23 cellular contexts compared by ENCODE assay signal in genomic region chr4:137387924-137388323, GRCh38.
A peak's percentile ranks its signal among the peaks of the same experiment; 100 is the strongest.
DNase-seq lines count a peak whose midpoint lies in the region; ATAC-seq, FAIRE-seq and TF ChIP-seq lines count a peak whose summit lies in the region.
"Had no signal": no experiment of that assay in that cellular context is flagged by ENCODE, and none has a peak within 500 bp of the region (broad histone marks: within the 10 kb centered on the region; RNA-seq: fewer than 3 reads in every experiment).

No MANE protein-coding gene starts in this region.

- H2AFZ ChIP-seq in astrocyte (ENCODE audit: low read depth, low read length), result no peak overlapping the region
- peak overlapping the region; percentile 4 for H2AFZ ChIP-seq in smooth muscle cell (ENCODE audit: low read depth)
- H2AFZ ChIP-seq: hepatocyte had no signal

- H3K9me3 ChIP-seq in astrocyte (ENCODE audit: insufficient read depth, low read depth, low read length) (no peaks in the 10 kb centered on the region), smooth muscle cell (replicated peaks; ENCODE audit: low read depth) (no peaks in the 10 kb centered on the region)
- H3K9me3 ChIP-seq: BLaER1 had no signal

- FAIRE-seq in astrocyte (lab: Jason Lieb, UNC), result no peak

- ATAC-seq in activated naive CD4-positive, alpha-beta T cell treated with anti-CD3 and anti-CD28 coated beads, Interleukin-2, amount 50 U/mL, for 72 hours, result no peak
- ATAC-seq in foreskin keratinocyte, result no peak
- ATAC-seq: naive thymus-derived CD4-positive, alpha-beta T cell had no signal

- DNase-seq in ELR (ENCODE audit: low read depth) (peak; percentile 52), astrocyte (ENCODE audit: low read depth) (peak; percentile 78), fibroblast of the aortic adventitia (ENCODE audit: low read depth) (peak; percentile 89), smooth muscle cell (lab: John Stamatoyannopoulos, UW; ENCODE audit: unreplicated experiment) (no peak), amygdala (lab: John Stamatoyannopoulos, UW) (no peak), foreskin keratinocyte (no peak)
- no peak for DNase-seq in activated naive CD4-positive, alpha-beta T cell treated with anti-CD3 and anti-CD28 coated beads, Interleukin-2, amount 50 U/mL, for 72 hours (ENCODE audit: low spot score in 2 of 2)
- DNase-seq: activated CD4-positive, alpha-beta T cell treated with anti-CD3 and anti-CD28 coated beads, Interleukin-2, amount 10 ng/mL, durations not matched to agents 7 days and 5 days; activated CD8-positive, alpha-beta memory T cell treated with anti-CD3 and anti-CD28 coated beads, Interleukin-2, amount 50 U/mL, for 4 hours; activated effector memory CD4-positive, alpha-beta T cell treated with anti-CD3 and anti-CD28 coated beads, Interleukin-2, amount 50 U/mL, for 16 hours; amniotic stem cell; DMS 273 treated with DMSO at 0.1 percent for 48 hours; mammary epithelial cell; MM.1S; naive thymus-derived CD4-positive, alpha-beta T cell; NCI-H345; RPMI8226; stimulated activated CD4-positive, alpha-beta T cell treated with anti-CD3 and anti-CD28 coated beads, Interleukin-4, amount 100 ng/mL, for 24 hours had no signal

- no peak overlapping the region for H3K9ac ChIP-seq in astrocyte (ENCODE audit: low read length)
- no peak overlapping the region for H3K9ac ChIP-seq in smooth muscle cell (ENCODE audit: low read depth)
- H3K9ac ChIP-seq: BLaER1 had no signal

- H3K4me3 Mint-ChIP-seq in astrocyte (ENCODE audit: unreplicated experiment), result no peak overlapping the region
- H3K4me3 Mint-ChIP-seq: activated CD4-positive, alpha-beta T cell treated with anti-CD3 and anti-CD28 coated beads, Interleukin-2, amount 10 ng/mL, durations not matched to agents 7 days and 5 days; naive thymus-derived CD4-positive, alpha-beta T cell had no signal

- no peaks in the 10 kb centered on the region for H3K27me3 ChIP-seq in astrocyte (ENCODE audit: insufficient read depth, low read length)
- no peaks in the 10 kb centered on the region for H3K27me3 ChIP-seq in smooth muscle cell (ENCODE audit: low read depth)
- H3K27me3 ChIP-seq in foreskin keratinocyte, result no peaks in the 10 kb centered on the region
- H3K27me3 ChIP-seq: BLaER1, hepatocyte had no signal

- H3K4me2 ChIP-seq in astrocyte (ENCODE audit: low read length) (peak overlapping the region; percentile 39), smooth muscle cell (peak overlapping the region; percentile 36)
- H3K4me2 ChIP-seq: BLaER1, hepatocyte had no signal

- H3K4me1 ChIP-seq in astrocyte (ENCODE audit: insufficient read depth, low read length) (no peaks in the 10 kb centered on the region), smooth muscle cell (ENCODE audit: low read depth) (no peaks in the 10 kb centered on the region), foreskin keratinocyte (no peaks in the 10 kb centered on the region)
- H3K4me1 ChIP-seq: BLaER1 had no signal

- H4K20me1 ChIP-seq in astrocyte (ENCODE audit: insufficient read depth, low read length) (no peaks in the 10 kb centered on the region), smooth muscle cell (ENCODE audit: low read depth) (no peaks in the 10 kb centered on the region)
- H4K20me1 ChIP-seq: BLaER1 had no signal

- no peaks in the 10 kb centered on the region for H3K27me3 Mint-ChIP-seq in astrocyte (ENCODE audit: low read depth, unreplicated experiment)
- H3K27me3 Mint-ChIP-seq: activated CD4-positive, alpha-beta T cell treated with anti-CD3 and anti-CD28 coated beads, Interleukin-2, amount 10 ng/mL, durations not matched to agents 7 days and 5 days; naive thymus-derived CD4-positive, alpha-beta T cell had no signal

- TF ChIP-seq CTCF in astrocyte (IDR thresholded peaks at IDR 0.05; ENCODE audit: insufficient read depth, low read depth, low read length) (no peak), fibroblast of the aortic adventitia (IDR thresholded peaks at IDR 0.05; ENCODE audit: insufficient read depth, low read length) (no peak), smooth muscle cell (IDR thresholded peaks at IDR 0.05; ENCODE audit: borderline replicate concordance, insufficient read depth, poor library complexity, severe bottlenecking) (no peak), foreskin keratinocyte (conservative IDR thresholded peaks at IDR 0.05) (no peak)

- H3K36me3 ChIP-seq in astrocyte (ENCODE audit: insufficient read depth, low read length) (no peaks in the 10 kb centered on the region), smooth muscle cell (ENCODE audit: low read depth) (no peaks in the 10 kb centered on the region)
- H3K36me3 ChIP-seq: BLaER1 had no signal

- no peak overlapping the region for H3K27ac Mint-ChIP-seq in astrocyte (ENCODE audit: unreplicated experiment)
- H3K27ac Mint-ChIP-seq in activated naive CD4-positive, alpha-beta T cell treated with anti-CD3 and anti-CD28 coated beads, Interleukin-2, amount 50 U/mL, for 72 hours, result no peak overlapping the region
- H3K27ac Mint-ChIP-seq: activated CD4-positive, alpha-beta T cell treated with anti-CD3 and anti-CD28 coated beads, Interleukin-2, amount 10 ng/mL, durations not matched to agents 7 days and 5 days; naive thymus-derived CD4-positive, alpha-beta T cell had no signal

- H3K79me2 ChIP-seq in astrocyte (ENCODE audit: insufficient read depth, low read length), result no peaks in the 10 kb centered on the region
- H3K79me2 ChIP-seq in smooth muscle cell (ENCODE audit: low read depth), result no peaks in the 10 kb centered on the region
- H3K79me2 ChIP-seq: hepatocyte had no signal

- no peaks in the 10 kb centered on the region for H3F3A ChIP-seq in smooth muscle cell (ENCODE audit: low read depth)

- H3K4me1 Mint-ChIP-seq in astrocyte (ENCODE audit: low read depth, unreplicated experiment), result no peaks in the 10 kb centered on the region
- H3K4me1 Mint-ChIP-seq: activated CD4-positive, alpha-beta T cell treated with anti-CD3 and anti-CD28 coated beads, Interleukin-2, amount 10 ng/mL, durations not matched to agents 7 days and 5 days; naive thymus-derived CD4-positive, alpha-beta T cell had no signal

- no peak overlapping the region for H3K27ac ChIP-seq in astrocyte (ENCODE audit: low read depth, low read length)
- peak overlapping the region; percentile 29 for H3K27ac ChIP-seq in smooth muscle cell (ENCODE audit: low read depth)
- no peak overlapping the region for H3K27ac ChIP-seq in foreskin keratinocyte
- H3K27ac ChIP-seq: BLaER1, coronary artery, epithelial cell of prostate, hepatocyte had no signal

- no peaks in the 10 kb centered on the region for H3K9me3 Mint-ChIP-seq in astrocyte (ENCODE audit: unreplicated experiment)
- peaks cover 12% of the 10 kb centered on the region in 2 donors for H3K9me3 Mint-ChIP-seq in activated naive CD4-positive, alpha-beta T cell treated with anti-CD3 and anti-CD28 coated beads, Interleukin-2, amount 50 U/mL, for 72 hours
- H3K9me3 Mint-ChIP-seq: activated CD4-positive, alpha-beta T cell treated with anti-CD3 and anti-CD28 coated beads, Interleukin-2, amount 10 ng/mL, durations not matched to agents 7 days and 5 days had no signal

- no peak overlapping the region for H3K4me3 ChIP-seq in astrocyte (ENCODE audit: insufficient read depth, low read depth, low read length)
- no peak overlapping the region for H3K4me3 ChIP-seq in fibroblast of the aortic adventitia (ENCODE audit: low read depth, low read length)
- H3K4me3 ChIP-seq in smooth muscle cell, result no peak overlapping the region
- H3K4me3 ChIP-seq: BLaER1, coronary artery, hepatocyte, skin epidermis had no signal

- WGBS in smooth muscle cell (ENCODE audit: low lambda C conversion rate), result 45% methylated on average over 3 of the region's 3 CpGs

- no peaks in the 10 kb centered on the region for H3K36me3 Mint-ChIP-seq in astrocyte (ENCODE audit: low read depth, unreplicated experiment)
- no peaks in the 10 kb centered on the region for H3K36me3 Mint-ChIP-seq in activated naive CD4-positive, alpha-beta T cell treated with anti-CD3 and anti-CD28 coated beads, Interleukin-2, amount 50 U/mL, for 72 hours
- H3K36me3 Mint-ChIP-seq: naive thymus-derived CD4-positive, alpha-beta T cell had no signal

Comparison
In these comparisons a context has a peak if more than half of its experiments do, and no peak if none do; other contexts are left out.
1. DNase-seq: peak in ELR (single experiment), astrocyte (single experiment) and fibroblast of the aortic adventitia (single experiment); none in smooth muscle cell (single experiment), activated naive CD4-positive, alpha-beta T cell treated with anti-CD3 and anti-CD28 coated beads, Interleukin-2, amount 50 U/mL, for 72 hours (0 of 2), amygdala (0 of 56) and foreskin keratinocyte (0 of 2).